26 cellular contexts compared by ENCODE assay signal in the genomic region with DNA sequence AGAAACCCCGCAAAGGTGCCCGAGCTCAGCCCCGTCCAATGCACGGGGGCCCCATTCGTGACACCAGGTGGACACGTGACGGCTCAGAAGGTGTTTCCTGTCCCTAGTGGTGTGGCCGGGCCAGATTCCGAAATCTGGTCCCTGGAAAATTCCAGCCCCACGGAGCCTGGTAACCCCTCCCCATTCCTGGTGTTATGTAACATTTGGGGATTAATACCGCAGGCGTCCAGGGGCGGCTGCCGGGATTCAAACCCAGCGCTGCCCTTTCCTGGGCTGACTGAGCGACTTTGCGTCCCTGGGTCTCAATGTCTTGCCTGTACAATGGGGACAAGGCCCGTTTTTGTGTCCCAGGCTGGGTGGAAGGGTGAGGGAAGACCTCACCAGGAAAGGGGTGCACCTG. TPM values are rescaled to one million over a fixed set of nuclear protein-coding genes. Genes with fewer than 3 reads are reported as not detected.
DNase-seq lines count a peak whose midpoint lies in the region; ATAC-seq, FAIRE-seq and TF ChIP-seq lines count a peak whose summit lies in the region.
"Had no signal": no experiment of that assay in that cellular context is flagged by ENCODE, and none has a peak within 500 bp of the region (broad histone marks: within the 10 kb centered on the region; RNA-seq: fewer than 3 reads in every experiment).

No MANE protein-coding gene starts in this region.

- H2BK15ac ChIP-seq in neuronal stem cell (ENCODE audit: low read length), result no peak overlapping the region

- no peak overlapping the region for H4K8ac ChIP-seq in neuronal stem cell (ENCODE audit: low read depth, low read length)

- peak overlapping the region; percentile 24 for H2AK5ac ChIP-seq in neuronal stem cell (ENCODE audit: low read depth, low read length)

- no peaks in the 10 kb centered on the region for H3K79me2 ChIP-seq in HepG2 (ENCODE audit: insufficient read depth, low read length)

- H3K18ac ChIP-seq in neuronal stem cell (ENCODE audit: low read length), result peak overlapping the region; percentile 17

- H3K4ac ChIP-seq in neuronal stem cell (ENCODE audit: low read length), result no peak overlapping the region

- intact Hi-C loops in HepG2 (cut with micrococcal nuclease; ENCODE audit: unreplicated experiment) (no loop called here), right lobe of liver (cut with DNase I) (no loop called here)

- WGBS in HepG2 (ENCODE audit: low lambda C conversion rate), result 0% methylated on average over 9 of the region's 18 CpGs
- WGBS in right lobe of liver (ENCODE audit: insufficient coverage, low coverage, low lambda C conversion rate, missing lambda C conversion rate), result 55% methylated on average over 6 of the region's 18 CpGs
- WGBS in neuronal stem cell (ENCODE audit: extremely low coverage in 2 of 2, insufficient read length in 2 of 2, insufficient replicate concordance in 1 of 2), 2 donors, result no CpG with 5 or more reads among the region's 18 CpGs

- H3K27me3 ChIP-seq in HepG2 (ENCODE audit: control insufficient read depth in 1 of 2, insufficient read depth in 2 of 2, low read length in 2 of 2), result peaks cover 27 to 62% of the 10 kb centered on the region in 2 experiments
- no peaks in the 10 kb centered on the region for H3K27me3 ChIP-seq in right lobe of liver
- peaks cover 8 to 62% (median 33%) of the 10 kb centered on the region in 3 experiments for H3K27me3 ChIP-seq in neuronal stem cell (ENCODE audit: control insufficient read depth in 3 of 3, insufficient read depth in 3 of 3, low read depth in 1 of 3, low read length in 3 of 3)

- H3K9me3 ChIP-seq in HepG2 (ENCODE audit: low read length) (no peaks in the 10 kb centered on the region), right lobe of liver (no peaks in the 10 kb centered on the region), neuronal stem cell (replicated peaks in 1 of 2; ENCODE audit: control insufficient read depth in 2 of 2, insufficient read depth in 1 of 2, low read depth in 1 of 2, low read length in 2 of 2) (peaks cover 0 to 5% of the 10 kb centered on the region in 2 donors)
- H3K9me3 ChIP-seq: HAP-1, Peyer's patch, SK-N-SH had no signal

- H2BK5ac ChIP-seq in neuronal stem cell (ENCODE audit: low read length), result no peak overlapping the region

- no peaks in the 10 kb centered on the region for H4K20me1 ChIP-seq in HepG2 (ENCODE audit: insufficient read depth, low read length)

- DNase-seq in HepG2 (ENCODE audit: low spot score) (no peak), right lobe of liver (no peak), cerebellar nuclear complex (lab: John Stamatoyannopoulos, UW) (peak; percentile 55 to 66), neuronal stem cell (ENCODE audit: low spot score) (no peak), NCI-H226 (no peak)
- DNase-seq: 8988T; CD4-positive, CD25-positive, alpha-beta regulatory T cell; DMS153; DND-41; GOT3; Karpas-422; NCI-H1092; NCI-H1417 treated with DMSO at 0.1 percent for 48 hours; NCI-H1694 treated with DMSO at 0.1 percent for 48 hours; NCI-H2081; NCI-H2227 treated with DMSO at 0.1 percent for 48 hours; NCI-H510A; NCI-H69; Peyer's patch; SK-N-SH had no signal

- TF ChIP-seq RAD21 in HepG2 (CRISPR knock-in tag; IDR thresholded peaks at IDR 0.05), result no peak

- ATAC-seq in HepG2, result no peak
- ATAC-seq in right lobe of liver, result no peak
- no peak for ATAC-seq in GM19324 (IDR thresholded peaks at IDR 0.05; ENCODE audit: low FRiP score, unreplicated experiment)
- ATAC-seq in GM21367 (IDR thresholded peaks at IDR 0.05; ENCODE audit: unreplicated experiment), result no peak

- H2AFZ ChIP-seq in HepG2 (ENCODE audit: low read length) (no peak overlapping the region), neuronal stem cell (ENCODE audit: low read length) (no peak overlapping the region)

- CTCF ChIA-PET in HepG2 (lab: Yijun Ruan, JAX; ENCODE audit: low intra/inter-chr PET ratio, low total read pairs), result no interaction called here

- H3K14ac ChIP-seq in neuronal stem cell (ENCODE audit: low read length), result no peak overlapping the region

- in situ Hi-C loops in HepG2 (cut with HindIII; ENCODE audit: extremely low pct_ligation_motif_present, low pct_unique_long_range_greater_than_20kb), result no loop called here

- no peak for TF ChIP-seq POLR2A in HepG2 (IDR thresholded peaks at IDR 0.05; ENCODE audit: insufficient read depth in 1 of 2, low read depth in 2 of 2, low read length in 2 of 2)
- no peak for TF ChIP-seq POLR2A in right lobe of liver (IDR thresholded peaks at IDR 0.05)

- peaks cover 20% of the 10 kb centered on the region for H3K4me1 ChIP-seq in HepG2 (ENCODE audit: insufficient read depth, low read length)
- H3K4me1 ChIP-seq in right lobe of liver, result no peaks in the 10 kb centered on the region
- peaks cover 4 to 6% of the 10 kb centered on the region in 2 donors for H3K4me1 ChIP-seq in neuronal stem cell (ENCODE audit: control insufficient read depth in 2 of 2, insufficient read depth in 1 of 2, low read depth in 1 of 2, low read length in 2 of 2)
- H3K4me1 ChIP-seq: HAP-1 had no signal

- no peak for TF ChIP-seq CTCF in HepG2 (CRISPR knock-in tag; IDR thresholded peaks at IDR 0.05)
- no peak for TF ChIP-seq CTCF in right lobe of liver (IDR thresholded peaks at IDR 0.05)

- H3K4me2 ChIP-seq in HepG2 (ENCODE audit: low read depth, low read length) (peak overlapping the region; percentile 36), neuronal stem cell (ENCODE audit: insufficient read depth, low read length, poor library complexity, severe bottlenecking) (no peak overlapping the region)
- H3K4me2 ChIP-seq: SK-N-SH had no signal

- POLR2A ChIA-PET in HepG2 (lab: Yijun Ruan, JAX), result interaction anchor here (0.7 kb wide), 1 partner anchor 30 kb away, joined by 3 read pairs; no protein-coding TSS in a partner anchor

- BruUV-seq in HepG2 (replicated peaks; lab: Mats Ljungman, UMichigan), result no TSS peak

- H3K9ac ChIP-seq in HepG2 (ENCODE audit: insufficient read depth, low read depth, low read length) (no peak overlapping the region), neuronal stem cell (ENCODE audit: low read depth, low read length, poor library complexity) (no peak overlapping the region)
- H3K9ac ChIP-seq: SK-N-SH had no signal

- no peak overlapping the region for H3K27ac ChIP-seq in HepG2 (ENCODE audit: extremely low read length, insufficient read depth, low read length)
- H3K27ac ChIP-seq in right lobe of liver, result no peak overlapping the region
- H3K27ac ChIP-seq in neuronal stem cell (replicated peaks; ENCODE audit: low read length), result no peak overlapping the region

- H3K4me3 ChIP-seq in HepG2 (replicated peaks in 1 of 3; ENCODE audit: insufficient read depth in 1 of 3, low read depth in 2 of 3, low read length in 3 of 3) (peak overlapping the region in 1 of 3 experiments; percentile 37; a peak in 1 of 6 replicates), right lobe of liver (no peak overlapping the region), neuronal stem cell (ENCODE audit: low read length in 2 of 2) (no peak overlapping the region)
- H3K4me3 ChIP-seq: HAP-1, Peyer's patch had no signal

- no peak overlapping the region for H2BK120ac ChIP-seq in neuronal stem cell (ENCODE audit: low read depth, low read length)

- no peak overlapping the region for H3K23ac ChIP-seq in neuronal stem cell (ENCODE audit: low read depth, low read length, poor library complexity)

- peaks cover 2% of the 10 kb centered on the region for H3K79me1 ChIP-seq in neuronal stem cell (ENCODE audit: low read depth, low read length)

- H3K36me3 ChIP-seq in HepG2 (replicated peaks in 1 of 2; ENCODE audit: control insufficient read depth in 1 of 2, insufficient read depth in 2 of 2, low read length in 2 of 2) (no peaks in the 10 kb centered on the region), right lobe of liver (no peaks in the 10 kb centered on the region), neuronal stem cell (replicated peaks in 1 of 2; ENCODE audit: control insufficient read depth in 2 of 2, insufficient read depth in 2 of 2, low read length in 2 of 2) (no peaks in the 10 kb centered on the region)
- H3K36me3 ChIP-seq: HAP-1, Peyer's patch had no signal

- no peak for FAIRE-seq in HepG2 (lab: Jason Lieb, UNC)
- FAIRE-seq: GM18507 had no signal

- H2BK12ac ChIP-seq in neuronal stem cell (ENCODE audit: low read length), result no peak overlapping the region

- no peak overlapping the region for H4K91ac ChIP-seq in neuronal stem cell (ENCODE audit: low read depth, low read length, poor library complexity)

- no peak for TF ChIP-seq EP300 in HepG2 (IDR thresholded peaks at IDR 0.05; ENCODE audit: low read depth in 2 of 2, low read length in 2 of 2)
- no peak for TF ChIP-seq EP300 in HepG2 (CRISPR knock-in tag; IDR thresholded peaks at IDR 0.05; ENCODE audit: borderline replicate concordance)

RNA-seq across cellular contexts. Expression of a gene that starts 1.0 kb away (rescaled TPM):
- total RNA-seq in HepG2 (2016; rRNA removed; fragmentation: Illumina TruSeq; extraction: Trizol) (not detected in 2 replicates), right lobe of liver (not detected)
- not detected in 2 replicates for total RNA-seq in HepG2 (2016; cell fraction: cytosol; rRNA removed; fragmentation: Illumina TruSeq; extraction: Trizol; ENCODE audit: low read depth)
- not detected in 2 replicates for total RNA-seq in HepG2 (2016; cell fraction: insoluble cytoplasmic fraction; rRNA removed; fragmentation: Illumina TruSeq; extraction: Trizol)
- not detected in 2 replicates for total RNA-seq in HepG2 (2016; cell fraction: membrane; rRNA removed; fragmentation: Illumina TruSeq; extraction: Trizol)
- total RNA-seq in HepG2 (2016; cell fraction: nucleus; rRNA removed; fragmentation: Illumina TruSeq; extraction: Trizol), result not detected in 2 replicates
- not detected in 2 replicates for polyA plus RNA-seq in HepG2 (2011; rRNA removed)
- not detected in 2 replicates for polyA plus RNA-seq in HepG2 (2011; cell fraction: cytosol; rRNA removed)
- not detected in 2 replicates for polyA plus RNA-seq in HepG2 (2011; cell fraction: nucleus; rRNA removed)
- not detected in 2 replicates for polyA plus RNA-seq in HepG2 (2012)
- polyA plus RNA-seq in HepG2 (2016; cell fraction: cytosol; fragmentation: Illumina TruSeq; extraction: Trizol; ENCODE audit: low read depth), result not detected in 2 replicates
- not detected in 2 replicates for polyA plus RNA-seq in HepG2 (2016; cell fraction: insoluble cytoplasmic fraction; fragmentation: Illumina TruSeq; extraction: Trizol; ENCODE audit: low read depth)
- polyA plus RNA-seq in HepG2 (2016; cell fraction: membrane; fragmentation: Illumina TruSeq; extraction: Trizol; ENCODE audit: low read depth), result not detected in 2 replicates
- 0.21 TPM in 1 of 2 replicates, not detected in the other for polyA plus RNA-seq in HepG2 (2016; cell fraction: nucleus; fragmentation: Illumina TruSeq; extraction: Trizol; ENCODE audit: insufficient read depth, low read depth)
- polyA minus RNA-seq in HepG2 (2011; rRNA and poly(A)+ RNA removed; ENCODE audit: low replicate concordance), result not detected in 2 replicates
- not detected in 2 replicates for polyA minus RNA-seq in HepG2 (2011; cell fraction: cytosol; rRNA and poly(A)+ RNA removed)
- not detected in 2 replicates for polyA minus RNA-seq in HepG2 (2011; cell fraction: nucleus; rRNA and poly(A)+ RNA removed)
- 0.18 TPM for polyA plus RNA-seq in neuronal stem cell (2013, experiment 1 of 2)
- 0.25 TPM for polyA plus RNA-seq in neuronal stem cell (2013, experiment 2 of 2)
- total RNA-seq: CD4-positive, CD25-positive, alpha-beta regulatory T cell; Peyer's patch had no signal
- polyA plus RNA-seq: BJ; CD4-positive, CD25-positive, alpha-beta regulatory T cell; IgD-negative memory B cell; SK-N-SH had no signal

RNA-seq across cellular contexts. Expression of a gene that starts 10.0 kb away (rescaled TPM):
- total RNA-seq in HepG2 (2016; rRNA removed; fragmentation: Illumina TruSeq; extraction: Trizol) (0.24 and 0.60 TPM in 2 replicates), right lobe of liver (1 to 10 TPM; 1.8 to 6.9 (median 4.5) TPM)
- 0.35 and 0.81 TPM in 2 replicates for total RNA-seq in HepG2 (2016; cell fraction: cytosol; rRNA removed; fragmentation: Illumina TruSeq; extraction: Trizol; ENCODE audit: low read depth)
- total RNA-seq in HepG2 (2016; cell fraction: insoluble cytoplasmic fraction; rRNA removed; fragmentation: Illumina TruSeq; extraction: Trizol), result 0.25 and 0.41 TPM in 2 replicates
- 0.17 and 0.56 TPM in 2 replicates for total RNA-seq in HepG2 (2016; cell fraction: membrane; rRNA removed; fragmentation: Illumina TruSeq; extraction: Trizol)
- total RNA-seq in HepG2 (2016; cell fraction: nucleus; rRNA removed; fragmentation: Illumina TruSeq; extraction: Trizol), result 0.41 and 0.78 TPM in 2 replicates
- polyA plus RNA-seq in HepG2 (2011; rRNA removed), result 2.7 and 3.8 TPM in 2 replicates
- 1.9 and 2.1 TPM in 2 replicates for polyA plus RNA-seq in HepG2 (2011; cell fraction: cytosol; rRNA removed)
- polyA plus RNA-seq in HepG2 (2011; cell fraction: nucleus; rRNA removed), result 13.4 and 15.1 TPM in 2 replicates
- 0.63 and 1.1 TPM in 2 replicates for polyA plus RNA-seq in HepG2 (2012)
- polyA plus RNA-seq in HepG2 (2016; cell fraction: cytosol; fragmentation: Illumina TruSeq; extraction: Trizol; ENCODE audit: low read depth), result 0.43 and 0.55 TPM in 2 replicates
- polyA plus RNA-seq in HepG2 (2016; cell fraction: insoluble cytoplasmic fraction; fragmentation: Illumina TruSeq; extraction: Trizol; ENCODE audit: low read depth), result 0.76 and 0.82 TPM in 2 replicates
- 0.43 and 0.80 TPM in 2 replicates for polyA plus RNA-seq in HepG2 (2016; cell fraction: membrane; fragmentation: Illumina TruSeq; extraction: Trizol; ENCODE audit: low read depth)
- polyA plus RNA-seq in HepG2 (2016; cell fraction: nucleus; fragmentation: Illumina TruSeq; extraction: Trizol; ENCODE audit: insufficient read depth, low read depth), result 2.4 and 2.9 TPM in 2 replicates
- polyA minus RNA-seq in HepG2 (2011; rRNA and poly(A)+ RNA removed; ENCODE audit: low replicate concordance), result 1.8 and 6.0 TPM in 2 replicates
- polyA minus RNA-seq in HepG2 (2011; cell fraction: cytosol; rRNA and poly(A)+ RNA removed), result 0.79 and 1.8 TPM in 2 replicates
- 1.2 and 1.7 TPM in 2 replicates for polyA minus RNA-seq in HepG2 (2011; cell fraction: nucleus; rRNA and poly(A)+ RNA removed)
- polyA plus RNA-seq in neuronal stem cell (2013, experiment 1 of 2), result 0.31 TPM
- polyA plus RNA-seq in neuronal stem cell (2013, experiment 2 of 2), result 0.21 TPM

RNA-seq across cellular contexts. Expression of a gene that starts 31.9 kb away (rescaled TPM):
- total RNA-seq in HepG2 (2016; rRNA removed; fragmentation: Illumina TruSeq; extraction: Trizol) (15.6 and 28.8 TPM in 2 replicates), right lobe of liver (100 to 1,000 TPM; 113 to 218 (median 177) TPM)
- total RNA-seq in HepG2 (2016; cell fraction: cytosol; rRNA removed; fragmentation: Illumina TruSeq; extraction: Trizol; ENCODE audit: low read depth), result 21.2 and 31.3 TPM in 2 replicates
- 13.3 and 31.5 TPM in 2 replicates for total RNA-seq in HepG2 (2016; cell fraction: insoluble cytoplasmic fraction; rRNA removed; fragmentation: Illumina TruSeq; extraction: Trizol)
- total RNA-seq in HepG2 (2016; cell fraction: membrane; rRNA removed; fragmentation: Illumina TruSeq; extraction: Trizol), result 21.8 and 29.6 TPM in 2 replicates
- total RNA-seq in HepG2 (2016; cell fraction: nucleus; rRNA removed; fragmentation: Illumina TruSeq; extraction: Trizol), result 22.0 and 24.7 TPM in 2 replicates
- polyA plus RNA-seq in HepG2 (2011; rRNA removed), result 10.0 and 17.3 TPM in 2 replicates
- 10.9 and 13.3 TPM in 2 replicates for polyA plus RNA-seq in HepG2 (2011; cell fraction: cytosol; rRNA removed)
- polyA plus RNA-seq in HepG2 (2011; cell fraction: nucleus; rRNA removed), result 15.2 and 19.3 TPM in 2 replicates
- 31.7 and 32.2 TPM in 2 replicates for polyA plus RNA-seq in HepG2 (2012)
- polyA plus RNA-seq in HepG2 (2016; cell fraction: cytosol; fragmentation: Illumina TruSeq; extraction: Trizol; ENCODE audit: low read depth), result 40.3 and 49.6 TPM in 2 replicates
- polyA plus RNA-seq in HepG2 (2016; cell fraction: insoluble cytoplasmic fraction; fragmentation: Illumina TruSeq; extraction: Trizol; ENCODE audit: low read depth), result 23.2 and 29.9 TPM in 2 replicates
- 43.0 and 49.7 TPM in 2 replicates for polyA plus RNA-seq in HepG2 (2016; cell fraction: membrane; fragmentation: Illumina TruSeq; extraction: Trizol; ENCODE audit: low read depth)
- 65.9 and 70.0 TPM in 2 replicates for polyA plus RNA-seq in HepG2 (2016; cell fraction: nucleus; fragmentation: Illumina TruSeq; extraction: Trizol; ENCODE audit: insufficient read depth, low read depth)
- polyA minus RNA-seq in HepG2 (2011; rRNA and poly(A)+ RNA removed; ENCODE audit: low replicate concordance), result 7.1 and 14.8 TPM in 2 replicates
- polyA minus RNA-seq in HepG2 (2011; cell fraction: cytosol; rRNA and poly(A)+ RNA removed), result 12.4 and 14.4 TPM in 2 replicates
- polyA minus RNA-seq in HepG2 (2011; cell fraction: nucleus; rRNA and poly(A)+ RNA removed), result 3.5 and 3.6 TPM in 2 replicates
- polyA plus RNA-seq in neuronal stem cell (2013, experiment 1 of 2), result 18.0 TPM
- 17.5 TPM for polyA plus RNA-seq in neuronal stem cell (2013, experiment 2 of 2)

RNA-seq across cellular contexts. Expression of a gene that starts 32.7 kb away (rescaled TPM):
- 0.52 and 2.0 TPM in 2 replicates for total RNA-seq in HepG2 (2016; rRNA removed; fragmentation: Illumina TruSeq; extraction: Trizol)
- 0.91 and 1.2 TPM in 2 replicates for total RNA-seq in HepG2 (2016; cell fraction: cytosol; rRNA removed; fragmentation: Illumina TruSeq; extraction: Trizol; ENCODE audit: low read depth)
- total RNA-seq in HepG2 (2016; cell fraction: insoluble cytoplasmic fraction; rRNA removed; fragmentation: Illumina TruSeq; extraction: Trizol), result 1.1 and 1.5 TPM in 2 replicates
- 1.5 and 2.0 TPM in 2 replicates for total RNA-seq in HepG2 (2016; cell fraction: membrane; rRNA removed; fragmentation: Illumina TruSeq; extraction: Trizol)
- 1.7 and 3.6 TPM in 2 replicates for total RNA-seq in HepG2 (2016; cell fraction: nucleus; rRNA removed; fragmentation: Illumina TruSeq; extraction: Trizol)
- polyA plus RNA-seq in HepG2 (2011; rRNA removed), result 2.7 and 3.1 TPM in 2 replicates
- 0.73 and 1.2 TPM in 2 replicates for polyA plus RNA-seq in HepG2 (2011; cell fraction: cytosol; rRNA removed)
- polyA plus RNA-seq in HepG2 (2011; cell fraction: nucleus; rRNA removed), result 62.7 and 100 TPM in 2 replicates
- polyA plus RNA-seq in HepG2 (2012), result 2.9 and 3.0 TPM in 2 replicates
- 0.60 and 0.88 TPM in 2 replicates for polyA plus RNA-seq in HepG2 (2016; cell fraction: cytosol; fragmentation: Illumina TruSeq; extraction: Trizol; ENCODE audit: low read depth)
- 0.61 and 1.1 TPM in 2 replicates for polyA plus RNA-seq in HepG2 (2016; cell fraction: insoluble cytoplasmic fraction; fragmentation: Illumina TruSeq; extraction: Trizol; ENCODE audit: low read depth)
- polyA plus RNA-seq in HepG2 (2016; cell fraction: membrane; fragmentation: Illumina TruSeq; extraction: Trizol; ENCODE audit: low read depth), result 1.2 TPM in 2 replicates
- polyA plus RNA-seq in HepG2 (2016; cell fraction: nucleus; fragmentation: Illumina TruSeq; extraction: Trizol; ENCODE audit: insufficient read depth, low read depth), result 11.8 and 12.9 TPM in 2 replicates
- polyA minus RNA-seq in HepG2 (2011; rRNA and poly(A)+ RNA removed; ENCODE audit: low replicate concordance), result 0.84 and 1.6 TPM in 2 replicates
- polyA minus RNA-seq in HepG2 (2011; cell fraction: cytosol; rRNA and poly(A)+ RNA removed), result 0.88 and 1.6 TPM in 2 replicates
- polyA minus RNA-seq in HepG2 (2011; cell fraction: nucleus; rRNA and poly(A)+ RNA removed), result 1.7 and 4.6 TPM in 2 replicates
- 1 to 10 TPM; 2.0 to 8.0 (median 3.6) TPM for total RNA-seq in right lobe of liver
- 8.3 TPM for polyA plus RNA-seq in neuronal stem cell (2013, experiment 1 of 2)
- polyA plus RNA-seq in neuronal stem cell (2013, experiment 2 of 2), result 7.9 TPM
- polyA plus RNA-seq: IgD-negative memory B cell had no signal

RNA-seq across cellular contexts. Expression of a gene that starts 43.8 kb away (rescaled TPM):
- total RNA-seq in HepG2 (2016; rRNA removed; fragmentation: Illumina TruSeq; extraction: Trizol), result 32.3 and 32.4 TPM in 2 replicates
- total RNA-seq in HepG2 (2016; cell fraction: cytosol; rRNA removed; fragmentation: Illumina TruSeq; extraction: Trizol; ENCODE audit: low read depth), result 11.9 and 13.3 TPM in 2 replicates
- total RNA-seq in HepG2 (2016; cell fraction: insoluble cytoplasmic fraction; rRNA removed; fragmentation: Illumina TruSeq; extraction: Trizol), result 34.4 and 35.4 TPM in 2 replicates
- total RNA-seq in HepG2 (2016; cell fraction: membrane; rRNA removed; fragmentation: Illumina TruSeq; extraction: Trizol), result 33.2 and 36.2 TPM in 2 replicates
- total RNA-seq in HepG2 (2016; cell fraction: nucleus; rRNA removed; fragmentation: Illumina TruSeq; extraction: Trizol), result 15.1 and 17.1 TPM in 2 replicates
- polyA plus RNA-seq in HepG2 (2011; rRNA removed), result 14.2 and 19.5 TPM in 2 replicates
- 18.3 and 24.5 TPM in 2 replicates for polyA plus RNA-seq in HepG2 (2011; cell fraction: cytosol; rRNA removed)
- 33.5 and 34.3 TPM in 2 replicates for polyA plus RNA-seq in HepG2 (2011; cell fraction: nucleus; rRNA removed)
- polyA plus RNA-seq in HepG2 (2012), result 9.6 and 14.8 TPM in 2 replicates
- polyA plus RNA-seq in HepG2 (2016; cell fraction: cytosol; fragmentation: Illumina TruSeq; extraction: Trizol; ENCODE audit: low read depth), result 11.7 and 15.7 TPM in 2 replicates
- 31.7 and 32.0 TPM in 2 replicates for polyA plus RNA-seq in HepG2 (2016; cell fraction: insoluble cytoplasmic fraction; fragmentation: Illumina TruSeq; extraction: Trizol; ENCODE audit: low read depth)
- polyA plus RNA-seq in HepG2 (2016; cell fraction: membrane; fragmentation: Illumina TruSeq; extraction: Trizol; ENCODE audit: low read depth), result 25.3 and 26.3 TPM in 2 replicates
- polyA plus RNA-seq in HepG2 (2016; cell fraction: nucleus; fragmentation: Illumina TruSeq; extraction: Trizol; ENCODE audit: insufficient read depth, low read depth), result 30.3 and 33.5 TPM in 2 replicates
- polyA minus RNA-seq in HepG2 (2011; rRNA and poly(A)+ RNA removed; ENCODE audit: low replicate concordance), result 15.8 and 20.8 TPM in 2 replicates
- polyA minus RNA-seq in HepG2 (2011; cell fraction: cytosol; rRNA and poly(A)+ RNA removed), result 8.7 and 9.4 TPM in 2 replicates
- polyA minus RNA-seq in HepG2 (2011; cell fraction: nucleus; rRNA and poly(A)+ RNA removed), result 13.3 and 13.6 TPM in 2 replicates
- 10 to 100 TPM; 12.2 to 32.7 (median 15.3) TPM for total RNA-seq in right lobe of liver
- polyA plus RNA-seq in neuronal stem cell (2013, experiment 1 of 2), result 22.9 TPM
- 21.4 TPM for polyA plus RNA-seq in neuronal stem cell (2013, experiment 2 of 2)

Comparison
In these comparisons a context has a peak if more than half of its experiments do, and no peak if none do; other contexts are left out.
1. DNase-seq: peak in cerebellar nuclear complex (2 of 2); none in HepG2 (single experiment), right lobe of liver (0 of 3), neuronal stem cell (single experiment) and NCI-H226 (single experiment).